Comparison of ENCODE assay signal across 16 cellular contexts in the genomic region with DNA sequence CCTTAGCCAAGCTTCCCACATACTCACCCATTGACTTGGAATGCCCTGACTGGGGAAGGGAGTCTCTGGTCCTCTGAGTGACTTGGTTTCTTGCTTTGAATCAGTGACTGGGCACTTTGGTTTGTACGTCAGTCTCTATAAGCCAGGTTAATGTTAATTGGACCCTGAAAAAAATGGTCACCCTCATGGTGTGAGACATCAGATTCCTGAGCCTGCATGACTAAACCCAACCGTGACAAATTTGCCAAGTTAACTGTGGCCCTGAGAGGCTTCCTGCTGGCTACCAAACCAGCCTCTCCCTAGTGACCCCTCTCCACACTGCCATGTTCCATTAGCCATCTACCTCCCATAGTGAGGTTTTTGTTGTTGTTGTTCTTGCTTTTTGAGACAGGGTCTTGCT. TPM values are rescaled to one million over a fixed set of nuclear protein-coding genes. Genes with fewer than 3 reads are reported as not detected.
DNase-seq lines count a peak whose midpoint lies in the region; ATAC-seq and TF ChIP-seq lines count a peak whose summit lies in the region.
"Had no signal": no experiment of that assay in that cellular context is flagged by ENCODE, and none has a peak within 500 bp of the region (broad histone marks: within the 10 kb centered on the region; RNA-seq: fewer than 3 reads in every experiment).

No MANE protein-coding gene starts in this region.

- ATAC-seq in gastroesophageal sphincter (no peak), HG02588 (IDR thresholded peaks at IDR 0.05; ENCODE audit: unreplicated experiment) (no peak)
- ATAC-seq: A549, HCT116, K562 had no signal

- no peak for TF ChIP-seq EP300 in gastroesophageal sphincter (IDR thresholded peaks at IDR 0.05)
- TF ChIP-seq EP300 in sigmoid colon (IDR thresholded peaks at IDR 0.05): no peak
- TF ChIP-seq EP300 in ovary (IDR thresholded peaks at IDR 0.05): no peak
- TF ChIP-seq EP300 in suprapubic skin (IDR thresholded peaks at IDR 0.05): no peak

- intact Hi-C loops in sigmoid colon (cut with DNase I) (no loop called here), ovary (cut with DNase I) (no loop called here)

- H3K9me3 ChIP-seq in SJCRH30 (replicated peaks) (no peaks in the 10 kb centered on the region), gastroesophageal sphincter (no peaks in the 10 kb centered on the region), sigmoid colon (no peaks in the 10 kb centered on the region), ovary (no peaks in the 10 kb centered on the region), suprapubic skin (no peaks in the 10 kb centered on the region)
- H3K9me3 ChIP-seq: A549 had no signal

- no peak overlapping the region for H3K4me3 ChIP-seq in SJCRH30
- H3K4me3 ChIP-seq in gastroesophageal sphincter: no peak overlapping the region
- H3K4me3 ChIP-seq in sigmoid colon: no peak overlapping the region
- no peak overlapping the region for H3K4me3 ChIP-seq in ovary
- no peak overlapping the region for H3K4me3 ChIP-seq in suprapubic skin
- H3K4me3 ChIP-seq: A549, GM12878, K562 had no signal

- DNase-seq in EL: peak; percentile 16
- peak; percentile 87 to 96 for DNase-seq in SJCRH30
- no peak for DNase-seq in sigmoid colon
- DNase-seq in ovary: no peak
- DNase-seq in AG08395 (ENCODE audit: low spot score): no peak
- DNase-seq in suprapubic skin (ENCODE audit: low spot score in 2 of 2): no peak
- DNase-seq: COR-L47, NCI-H1092, NCI-H2107, NCI-H69 had no signal

- TF ChIP-seq CTCF in gastroesophageal sphincter (IDR thresholded peaks at IDR 0.05) (no peak), sigmoid colon (IDR thresholded peaks at IDR 0.05) (no peak), ovary (IDR thresholded peaks at IDR 0.05) (no peak), suprapubic skin (IDR thresholded peaks at IDR 0.05) (no peak)

- WGBS in gastroesophageal sphincter (ENCODE audit: low coverage in 1 of 2), 2 donors: 50% methylated on average over 2 of the region's 2 CpGs; no CpG with 5 or more reads in 1 of the 2 donors
- 76 to 97% methylated on average over 2 of the region's 2 CpGs for WGBS in sigmoid colon, 2 donors
- 44 to 93% (median 92%) methylated on average over 2 of the region's 2 CpGs for WGBS in ovary, 3 donors
- 87% methylated on average over 2 of the region's 2 CpGs for WGBS in suprapubic skin

- H3K4me1 ChIP-seq in SJCRH30: peaks cover 50% of the 10 kb centered on the region
- H3K4me1 ChIP-seq in gastroesophageal sphincter: peaks cover 6 to 56% (median 20%) of the 10 kb centered on the region in 3 donors
- H3K4me1 ChIP-seq in sigmoid colon: peaks cover 0 to 79% (median 67%) of the 10 kb centered on the region in 4 donors
- peaks cover 4% of the 10 kb centered on the region for H3K4me1 ChIP-seq in ovary (ENCODE audit: insufficient read depth)
- H3K4me1 ChIP-seq in suprapubic skin: peaks cover 14% of the 10 kb centered on the region
- H3K4me1 ChIP-seq: A549 had no signal

- H3K27ac ChIP-seq in SJCRH30 (peak overlapping the region; percentile 100), gastroesophageal sphincter (peak overlapping the region in 3 of 4 donors; percentile 76 to 84 (median 82)), sigmoid colon (peak overlapping the region; percentile 82 to 90 (median 87)), ovary (no peak overlapping the region), suprapubic skin (no peak overlapping the region)
- H3K27ac ChIP-seq: A549 had no signal

- no peaks in the 10 kb centered on the region for H3K36me3 ChIP-seq in SJCRH30
- no peaks in the 10 kb centered on the region for H3K36me3 ChIP-seq in gastroesophageal sphincter
- no peaks in the 10 kb centered on the region for H3K36me3 ChIP-seq in sigmoid colon
- no peaks in the 10 kb centered on the region for H3K36me3 ChIP-seq in ovary
- no peaks in the 10 kb centered on the region for H3K36me3 ChIP-seq in suprapubic skin

- H3K27me3 ChIP-seq in SJCRH30: no peaks in the 10 kb centered on the region
- H3K27me3 ChIP-seq in gastroesophageal sphincter: no peaks in the 10 kb centered on the region
- H3K27me3 ChIP-seq in sigmoid colon: no peaks in the 10 kb centered on the region
- no peaks in the 10 kb centered on the region for H3K27me3 ChIP-seq in ovary
- H3K27me3 ChIP-seq in suprapubic skin: no peaks in the 10 kb centered on the region

- TF ChIP-seq POLR2A in gastroesophageal sphincter (IDR thresholded peaks at IDR 0.05) (no peak), sigmoid colon (IDR thresholded peaks at IDR 0.05) (no peak), ovary (IDR thresholded peaks at IDR 0.05) (no peak), suprapubic skin (IDR thresholded peaks at IDR 0.05) (no peak)

RNA-seq across cellular contexts. Expression of gene ITPKB, which starts 44.1 kb away (rescaled TPM):
- 22.5 and 23.2 TPM in 2 replicates for total RNA-seq in SJCRH30 (2014; rRNA removed; shearing (Covaris generic))
- total RNA-seq in gastroesophageal sphincter (100 to 1,000 TPM in 1 of 4 donors, 10 to 100 TPM in 3; 75.0 to 184 (median 94.2) TPM), sigmoid colon (10 to 100 TPM; 52.4 to 80.9 (median 61.7) TPM), ovary (10 to 100 TPM; 13.6 to 43.2 (median 20.5) TPM), suprapubic skin (10 to 100 TPM; 31.0 to 39.0 (median 35.3) TPM)
- polyA plus RNA-seq in sigmoid colon (10 to 100 TPM in 1 of 3 donors, 1 to 10 TPM in 2; 1.4 to 20.4 (median 4.2) TPM), ovary (10 to 100 TPM; 11.3 to 19.5 TPM)

Comparison
In these comparisons a context has a peak if more than half of its experiments do, and no peak if none do; other contexts are left out.
1. DNase-seq: peak in EL (single experiment) and SJCRH30 (2 of 2); none in sigmoid colon (single experiment), ovary (0 of 5), AG08395 (single experiment) and suprapubic skin (0 of 2).
2. H3K27ac ChIP-seq: peak in SJCRH30 (single experiment), gastroesophageal sphincter (3 of 4) and sigmoid colon (4 of 4); none in ovary (0 of 2) and suprapubic skin (single experiment).